21 cellular contexts compared by ENCODE assay signal in genomic region chr13:51928231-51928630, GRCh38.
DNase-seq lines count a peak whose midpoint lies in the region; ATAC-seq and TF ChIP-seq lines count a peak whose summit lies in the region.
"Had no signal": no experiment of that assay in that cellular context is flagged by ENCODE, and none has a peak within 500 bp of the region (broad histone marks: within the 10 kb centered on the region; RNA-seq: fewer than 3 reads in every experiment).

No MANE protein-coding gene starts in this region.

- in situ Hi-C loops in Caki2 (cut with HindIII; ENCODE audit: low pct_unique_long_range_greater_than_20kb, low sequenced_read_pairs) = no loop called here

- TF ChIP-seq CTCF in GM12865 (IDR thresholded peaks at IDR 0.05; ENCODE audit: insufficient read depth, low read depth, low read length, missing control alignments) = no peak
- no peak for TF ChIP-seq CTCF in kidney epithelial cell (IDR thresholded peaks at IDR 0.05; ENCODE audit: insufficient read depth, low read length, poor library complexity, severe bottlenecking)

- no peak for ATAC-seq in natural killer cell treated with Interleukin-12 subunit alpha and Interleukin-12 subunit beta and Interleukin-15 and Interleukin-18, amount 100 ng/mL, for 72 hours
- ATAC-seq: HCT116; SK-N-SH treated with all-trans-retinoic acid at 6 μM for 48 hours; stimulated activated naive CD8-positive, alpha-beta T cell treated with anti-CD3 and anti-CD28 coated beads, Interleukin-15, Interleukin-2, amounts not matched to agents 100 U/mL and 50 U/mL, for 24 hours had no signal

- H3K4me3 ChIP-seq in GM12865 (ENCODE audit: low read depth, low read length) (no peak overlapping the region), kidney epithelial cell (ENCODE audit: low read depth, low read length) (no peak overlapping the region)
- H3K4me3 ChIP-seq: ascending aorta, ovary, spleen, vagina had no signal

- no peaks in the 10 kb centered on the region for H3K36me3 Mint-ChIP-seq in natural killer cell treated with Interleukin-12 subunit alpha and Interleukin-12 subunit beta and Interleukin-15 and Interleukin-18, amount 100 ng/mL, for 72 hours

- no peak overlapping the region for H3K27ac Mint-ChIP-seq in natural killer cell treated with Interleukin-12 subunit alpha and Interleukin-12 subunit beta and Interleukin-15 and Interleukin-18, amount 100 ng/mL, for 72 hours

- no peaks in the 10 kb centered on the region for H3K4me1 Mint-ChIP-seq in natural killer cell treated with Interleukin-12 subunit alpha and Interleukin-12 subunit beta and Interleukin-15 and Interleukin-18, amount 100 ng/mL, for 72 hours (ENCODE audit: low read depth in 2 of 2)

- peak; percentile 25 for DNase-seq in Caki2 (ENCODE audit: low read depth)
- peak; percentile 16 for DNase-seq in GM12865 (ENCODE audit: low read depth)
- DNase-seq in NCI-H2227 treated with DMSO at 0.1 percent for 48 hours (lab: John Stamatoyannopoulos, UW) = peak; percentile 67
- peak; percentile 29 for DNase-seq in kidney epithelial cell (ENCODE audit: low read depth)
- no peak for DNase-seq in COLO829 (ENCODE audit: low spot score)
- DNase-seq in NCI-H128 (lab: John Stamatoyannopoulos, UW; ENCODE audit: unreplicated experiment) = no peak
- DNase-seq in natural killer cell treated with Interleukin-12 subunit alpha and Interleukin-12 subunit beta and Interleukin-15 and Interleukin-18, amount 100 ng/mL, for 72 hours (ENCODE audit: low spot score) = no peak
- DNase-seq: activated gamma-delta T cell treated with Interleukin-2 at 50 U/mL for 16 hours; C1 segment of cervical spinal cord; cortex of kidney; glutamatergic neuron; KG1; kidney; NCI-H1694 treated with DMSO at 0.1 percent for 48 hours; ovary; spleen; stimulated activated naive CD8-positive, alpha-beta T cell treated with anti-CD3 and anti-CD28 coated beads, Interleukin-15, Interleukin-2, amounts not matched to agents 100 U/mL and 50 U/mL, for 24 hours had no signal

- peaks cover 8 to 27% of the 10 kb centered on the region in 2 donors for H3K27me3 Mint-ChIP-seq in natural killer cell treated with Interleukin-12 subunit alpha and Interleukin-12 subunit beta and Interleukin-15 and Interleukin-18, amount 100 ng/mL, for 72 hours

- no peaks in the 10 kb centered on the region for H3K27me3 ChIP-seq in kidney epithelial cell (ENCODE audit: control insufficient read depth, insufficient read depth, low read length)
- H3K27me3 ChIP-seq: ascending aorta, ovary, vagina had no signal

- no peak overlapping the region for H3K4me3 Mint-ChIP-seq in natural killer cell treated with Interleukin-12 subunit alpha and Interleukin-12 subunit beta and Interleukin-15 and Interleukin-18, amount 100 ng/mL, for 72 hours

- H3K9me3 Mint-ChIP-seq in natural killer cell treated with Interleukin-12 subunit alpha and Interleukin-12 subunit beta and Interleukin-15 and Interleukin-18, amount 100 ng/mL, for 72 hours = no peaks in the 10 kb centered on the region

- no peaks in the 10 kb centered on the region for H3K36me3 ChIP-seq in kidney epithelial cell (ENCODE audit: control insufficient read depth, insufficient read depth, low read length)
- H3K36me3 ChIP-seq: ovary, spleen, vagina had no signal

Comparison
In these comparisons a context has a peak if more than half of its experiments do, and no peak if none do; other contexts are left out.
1. DNase-seq: peak in Caki2 (single experiment), GM12865 (single experiment), NCI-H2227 treated with DMSO at 0.1 percent for 48 hours (single experiment) and kidney epithelial cell (single experiment); none in COLO829 (single experiment), NCI-H128 (single experiment) and natural killer cell treated with Interleukin-12 subunit alpha and Interleukin-12 subunit beta and Interleukin-15 and Interleukin-18, amount 100 ng/mL, for 72 hours (single experiment).